30 cellular contexts compared by ENCODE assay signal in genomic region chr3:128402998-128403397, GRCh38.
"Had no signal": no experiment of that assay in that cellular context is flagged by ENCODE, and none has a peak within 500 bp of the region (broad histone marks: within the 10 kb centered on the region; RNA-seq: fewer than 3 reads in every experiment).

No MANE protein-coding gene starts in this region.

- DNase-seq: activated B cell treated with CpG ODN at 0.5 μM for 24 hours; activated CD4-positive, alpha-beta T cell treated with anti-CD3 and anti-CD28 coated beads for 36 hours; activated CD4-positive, alpha-beta T cell treated with anti-CD3 and anti-CD28 coated beads, Interleukin-2, amount 50 U/mL, for 4 hours; activated CD8-positive, alpha-beta memory T cell treated with anti-CD3 and anti-CD28 coated beads for 24 hours; activated CD8-positive, alpha-beta memory T cell treated with anti-CD3 and anti-CD28 coated beads, Interleukin-2, amount 50 U/mL, for 48 hours; activated naive CD4-positive, alpha-beta T cell; activated T-cell treated with anti-CD3 and anti-CD28 coated beads, Interleukin-2, amount 50 U/mL, for 4 hours; adrenal gland; dorsolateral prefrontal cortex; effector memory CD8-positive, alpha-beta T cell; foreskin melanocyte; glutamatergic neuron; immature natural killer cell; left ventricle myocardium inferior; ovary; psoas muscle; spleen; stimulated activated CD4-positive, alpha-beta T cell treated with anti-CD3 and anti-CD28 coated beads, Interleukin-4, amount 100 ng/mL, for 1 hour; stimulated activated naive CD4-positive, alpha-beta T cell; T1000 had no signal

- H3K27ac ChIP-seq: adrenal gland, ascending aorta, colonic mucosa, dorsolateral prefrontal cortex, hepatocyte, left ventricle myocardium inferior, neutrophil, ovary, psoas muscle, right atrium auricular region, spleen, thoracic aorta, upper lobe of left lung had no signal

- ATAC-seq: activated CD4-positive, alpha-beta T cell treated with anti-CD3 and anti-CD28 coated beads for 36 hours; activated T-cell treated with anti-CD3 and anti-CD28 coated beads, Interleukin-2, amount 50 U/mL, for 4 hours; effector memory CD8-positive, alpha-beta T cell; esophagus mucosa; natural killer cell treated with Interleukin-12 subunit alpha and Interleukin-12 subunit beta and Interleukin-15 and Interleukin-18, amount 100 ng/mL, for 72 hours had no signal

- H3K4me3 ChIP-seq: adrenal gland, ascending aorta, colonic mucosa, dorsolateral prefrontal cortex, hepatocyte, left ventricle myocardium inferior, ovary, psoas muscle, right atrium auricular region, spleen, thoracic aorta, upper lobe of left lung had no signal

- FAIRE-seq: endothelial cell of umbilical vein had no signal

- H3K27me3 ChIP-seq: adrenal gland, ascending aorta, colonic mucosa, dorsolateral prefrontal cortex, hepatocyte, neutrophil, ovary, right atrium auricular region, spleen, upper lobe of left lung had no signal

- H3K36me3 ChIP-seq: adrenal gland, ascending aorta, colonic mucosa, left ventricle myocardium inferior, neutrophil, ovary, right atrium auricular region, thoracic aorta, upper lobe of left lung had no signal

- H3K4me1 ChIP-seq: adrenal gland, ascending aorta, colonic mucosa, psoas muscle, spleen, upper lobe of left lung had no signal

- H3K9me3 ChIP-seq: adrenal gland, ascending aorta, colonic mucosa, left ventricle myocardium inferior, neutrophil, ovary, psoas muscle, right atrium auricular region, spleen, thoracic aorta, upper lobe of left lung had no signal
